8 cellular contexts compared by ENCODE assay signal in genomic region chr11:6611092-6612007, GRCh38. TPM values are rescaled to one million over a fixed set of nuclear protein-coding genes. Genes with fewer than 3 reads are reported as not detected.
DNase-seq lines count a peak whose midpoint lies in the region; ATAC-seq and TF ChIP-seq lines count a peak whose summit lies in the region.

No MANE protein-coding gene starts in this region.

- DNase-seq in activated CD8-positive, alpha-beta memory T cell treated with anti-CD3 and anti-CD28 coated beads, Interleukin-2, amount 10 ng/mL, durations not matched to agents 7 days and 5 days: peak; percentile 57
- no peak for DNase-seq in activated CD8-positive, alpha-beta memory T cell treated with anti-CD3 and anti-CD28 coated beads, Interleukin-2, amount 50 U/mL, for 48 hours
- DNase-seq in dermis blood vessel endothelial cell (peak; percentile 59), lung microvascular endothelial cell (ENCODE audit: low read depth in 2 of 2) (peak; percentile 46), tibial nerve (ENCODE audit: low spot score in 2 of 2) (no peak), DMS153 (lab: John Stamatoyannopoulos, UW) (no peak)

- H3K9me3 ChIP-seq in SU-DHL-6 (ENCODE audit: insufficient read depth, low read length): no peaks in the 10 kb centered on the region
- H3K9me3 ChIP-seq in tibial nerve: no peaks in the 10 kb centered on the region

- TF ChIP-seq POLR2A in tibial nerve (IDR thresholded peaks at IDR 0.05): no peak

- H3K9ac ChIP-seq in SU-DHL-6 (ENCODE audit: low read length): peak overlapping the region; percentile 78

- H2AFZ ChIP-seq in SU-DHL-6 (ENCODE audit: low read depth, low read length, severe bottlenecking): peak overlapping the region; percentile 11

- H3K4me2 ChIP-seq in SU-DHL-6 (ENCODE audit: low read depth, low read length, poor library complexity, severe bottlenecking): peak overlapping the region; percentile 84

- H3K27me3 Mint-ChIP-seq in activated CD8-positive, alpha-beta memory T cell treated with anti-CD3 and anti-CD28 coated beads, Interleukin-2, amount 10 ng/mL, durations not matched to agents 7 days and 5 days: no peaks in the 10 kb centered on the region

- peaks cover 51% of the 10 kb centered on the region for H3K4me1 Mint-ChIP-seq in activated CD8-positive, alpha-beta memory T cell treated with anti-CD3 and anti-CD28 coated beads, Interleukin-2, amount 10 ng/mL, durations not matched to agents 7 days and 5 days

- ATAC-seq in activated CD8-positive, alpha-beta memory T cell treated with anti-CD3 and anti-CD28 coated beads, Interleukin-2, amount 10 ng/mL, durations not matched to agents 7 days and 5 days: no peak
- ATAC-seq in HG02973 (IDR thresholded peaks at IDR 0.05; ENCODE audit: unreplicated experiment): peak; percentile 0

- H3K9me3 Mint-ChIP-seq in activated CD8-positive, alpha-beta memory T cell treated with anti-CD3 and anti-CD28 coated beads, Interleukin-2, amount 10 ng/mL, durations not matched to agents 7 days and 5 days (ENCODE audit: low read depth): no peaks in the 10 kb centered on the region

- peaks cover 14% of the 10 kb centered on the region for H3K79me2 ChIP-seq in SU-DHL-6 (ENCODE audit: insufficient read depth, low read length)

- no peaks in the 10 kb centered on the region for H3K9me2 ChIP-seq in SU-DHL-6 (replicated peaks; ENCODE audit: insufficient read depth, low read length)

- no peak overlapping the region for H3K4me3 Mint-ChIP-seq in activated CD8-positive, alpha-beta memory T cell treated with anti-CD3 and anti-CD28 coated beads, Interleukin-2, amount 10 ng/mL, durations not matched to agents 7 days and 5 days

- TF ChIP-seq EP300 in tibial nerve (IDR thresholded peaks at IDR 0.05): no peak

- 14 to 15% methylated on average over 29 to 37 of the region's 45 CpGs for WGBS in tibial nerve, 2 donors

- H3K36me3 Mint-ChIP-seq in activated CD8-positive, alpha-beta memory T cell treated with anti-CD3 and anti-CD28 coated beads, Interleukin-2, amount 10 ng/mL, durations not matched to agents 7 days and 5 days: peaks cover 53% of the 10 kb centered on the region

- TF ChIP-seq CTCF in SU-DHL-6 (IDR thresholded peaks at IDR 0.05; ENCODE audit: insufficient read depth, low read length, poor library complexity, severe bottlenecking) (no peak), tibial nerve (IDR thresholded peaks at IDR 0.05) (no peak)

- peaks cover 0 to 62% (median 26%) of the 10 kb centered on the region in 4 donors for H3K4me1 ChIP-seq in tibial nerve

- H3K36me3 ChIP-seq in SU-DHL-6 (ENCODE audit: low read length): no peaks in the 10 kb centered on the region
- H3K36me3 ChIP-seq in tibial nerve: peaks cover 7 to 67% (median 32%) of the 10 kb centered on the region in 3 donors

- H3K27ac ChIP-seq in SU-DHL-6 (ENCODE audit: low read depth, low read length) (peak overlapping the region; percentile 52), tibial nerve (peak overlapping the region; percentile 93 to 100 (median 96))

- H3K4me3 ChIP-seq in SU-DHL-6 (ENCODE audit: insufficient read depth, low read length, poor library complexity, severe bottlenecking) (peak overlapping the region; percentile 75), tibial nerve (peak overlapping the region; percentile 51 to 93 (median 79))

- CTCF ChIA-PET in activated CD8-positive, alpha-beta memory T cell treated with anti-CD3 and anti-CD28 coated beads, Interleukin-2, amount 10 ng/mL, durations not matched to agents 7 days and 5 days (lab: Charles Lee): interaction anchor here (0.9 to 3.1 kb wide), 15 partner anchors 12 to 232 kb away, joined by 3 to 24 read pairs (median 7); partner anchors contain the start of genes ARFIP2, MRPL17 and TIMM10B

- H3F3A ChIP-seq in SU-DHL-6 (ENCODE audit: insufficient read depth): peaks cover 17% of the 10 kb centered on the region

- H4K20me1 ChIP-seq in SU-DHL-6 (ENCODE audit: low read depth, low read length): no peaks in the 10 kb centered on the region

- peak overlapping the region; percentile 91 for H3K27ac Mint-ChIP-seq in activated CD8-positive, alpha-beta memory T cell treated with anti-CD3 and anti-CD28 coated beads, Interleukin-2, amount 10 ng/mL, durations not matched to agents 7 days and 5 days

- H3K27me3 ChIP-seq in SU-DHL-6 (ENCODE audit: low read length): no peaks in the 10 kb centered on the region
- no peaks in the 10 kb centered on the region for H3K27me3 ChIP-seq in tibial nerve

RNA-seq across cellular contexts. Expression of gene TAF10, which starts 0.7 kb away (rescaled TPM):
- total RNA-seq in activated CD8-positive, alpha-beta memory T cell treated with anti-CD3 and anti-CD28 coated beads, Interleukin-2, amount 10 ng/mL, durations not matched to agents 7 days and 5 days: 100 to 1,000 TPM; 134 to 144 TPM
- total RNA-seq in dermis blood vessel endothelial cell: 27.5 and 34.2 TPM in 2 replicates
- total RNA-seq in lung microvascular endothelial cell: 27.7 and 34.1 TPM in 2 replicates
- 100 to 1,000 TPM; 148 to 235 (median 155) TPM for total RNA-seq in tibial nerve

RNA-seq across cellular contexts. Expression of gene ILK, which starts 7.8 kb away (rescaled TPM):
- total RNA-seq in activated CD8-positive, alpha-beta memory T cell treated with anti-CD3 and anti-CD28 coated beads, Interleukin-2, amount 10 ng/mL, durations not matched to agents 7 days and 5 days: 100 to 1,000 TPM; 151 to 161 TPM
- 163 and 202 TPM in 2 replicates for total RNA-seq in dermis blood vessel endothelial cell
- 95.9 and 109 TPM in 2 replicates for total RNA-seq in lung microvascular endothelial cell
- 100 to 1,000 TPM; 139 to 148 (median 140) TPM for total RNA-seq in tibial nerve

RNA-seq across cellular contexts. Expression of gene TPP1, which starts 7.9 kb away (rescaled TPM):
- 10 to 100 TPM; 76.8 to 79.3 TPM for total RNA-seq in activated CD8-positive, alpha-beta memory T cell treated with anti-CD3 and anti-CD28 coated beads, Interleukin-2, amount 10 ng/mL, durations not matched to agents 7 days and 5 days
- total RNA-seq in dermis blood vessel endothelial cell (137 and 197 TPM in 2 replicates), lung microvascular endothelial cell (61.2 and 69.2 TPM in 2 replicates), tibial nerve (10 to 100 TPM; 45.6 to 81.3 (median 58.0) TPM)

RNA-seq across cellular contexts. Expression of gene RRP8, which starts 7.9 kb away (rescaled TPM):
- total RNA-seq in activated CD8-positive, alpha-beta memory T cell treated with anti-CD3 and anti-CD28 coated beads, Interleukin-2, amount 10 ng/mL, durations not matched to agents 7 days and 5 days: 10 to 100 TPM; 25.6 to 33.1 TPM
- total RNA-seq in dermis blood vessel endothelial cell: 15.1 and 16.0 TPM in 2 replicates
- total RNA-seq in lung microvascular endothelial cell: 6.1 and 10.3 TPM in 2 replicates
- 10 to 100 TPM; 13.9 to 34.1 (median 18.2) TPM for total RNA-seq in tibial nerve

RNA-seq across cellular contexts. Expression of gene DCHS1, which starts 44.3 kb away (rescaled TPM):
- under 1 TPM; 0.14 to 0.32 TPM for total RNA-seq in activated CD8-positive, alpha-beta memory T cell treated with anti-CD3 and anti-CD28 coated beads, Interleukin-2, amount 10 ng/mL, durations not matched to agents 7 days and 5 days
- total RNA-seq in dermis blood vessel endothelial cell (61.8 and 81.7 TPM in 2 replicates), lung microvascular endothelial cell (28.3 and 46.2 TPM in 2 replicates), tibial nerve (10 to 100 TPM; 12.6 to 27.8 (median 20.1) TPM)

Comparison
In these comparisons a context has a peak if more than half of its experiments do, and no peak if none do; other contexts are left out.
1. DNase-seq: peak in activated CD8-positive, alpha-beta memory T cell treated with anti-CD3 and anti-CD28 coated beads, Interleukin-2, amount 10 ng/mL, durations not matched to agents 7 days and 5 days (single experiment), dermis blood vessel endothelial cell (single experiment) and lung microvascular endothelial cell (2 of 2); none in activated CD8-positive, alpha-beta memory T cell treated with anti-CD3 and anti-CD28 coated beads, Interleukin-2, amount 50 U/mL, for 48 hours (single experiment), tibial nerve (0 of 2) and DMS153 (single experiment).